ENCODE assay signal across 8 cellular contexts in the genomic region with DNA sequence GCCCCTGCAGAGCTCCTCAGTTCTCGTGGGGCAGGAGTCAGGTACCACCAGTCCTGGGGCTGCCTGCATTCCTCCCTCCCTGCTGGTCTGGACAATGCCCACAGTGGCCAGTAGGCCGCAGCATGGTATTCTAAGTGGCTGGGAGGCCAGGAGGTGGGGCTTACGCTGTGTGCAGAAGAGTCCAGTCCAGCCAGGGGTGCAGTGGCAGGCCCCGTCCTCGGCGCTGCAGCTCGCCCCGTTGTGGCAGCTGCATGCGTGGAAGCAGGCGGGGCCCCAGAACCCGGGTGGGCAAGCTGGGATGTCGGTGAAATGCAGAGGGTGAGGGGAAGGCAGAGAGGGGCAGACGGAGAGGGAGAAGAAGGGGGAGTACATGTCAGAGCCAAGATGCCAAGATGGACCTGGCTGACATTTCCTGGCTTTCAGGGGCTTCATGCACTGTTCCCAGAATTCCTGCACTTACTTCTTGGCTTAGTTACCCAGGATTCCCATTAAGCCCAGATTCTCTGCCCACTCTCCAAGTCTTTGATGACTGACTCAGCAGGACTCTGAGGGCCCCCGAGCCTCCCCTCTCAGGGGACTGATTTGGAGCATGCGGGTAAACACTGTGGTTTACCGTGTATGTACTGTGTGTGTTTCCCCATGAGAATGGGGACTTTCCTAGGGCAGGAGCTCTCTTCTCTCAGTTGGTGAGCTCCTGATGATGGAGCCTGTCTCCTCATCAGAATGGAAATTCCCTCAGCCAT. TPM values are rescaled to one million over a fixed set of nuclear protein-coding genes. Genes with fewer than 3 reads are reported as not detected.
DNase-seq lines count a peak whose midpoint lies in the region; ATAC-seq and TF ChIP-seq lines count a peak whose summit lies in the region.

No MANE protein-coding gene starts in this region.

- H3K4me1 ChIP-seq in H9 (ENCODE audit: insufficient read depth, low read length): peaks cover 2% of the 10 kb centered on the region; the same call in 1 of the 2 replicates
- peaks cover 22% of the 10 kb centered on the region for H3K4me1 ChIP-seq in left ventricle myocardium inferior

- POLR2A ChIA-PET in activated naive CD8-positive, alpha-beta T cell treated with anti-CD3 and anti-CD28 coated beads, Interleukin-2, amount 10 ng/mL, durations not matched to agents 7 days and 5 days (lab: Charles Lee): no interaction called here

- DNase-seq in Right ventricle myocardium inferior (ENCODE audit: missing footprints): no peak
- no peak for DNase-seq in cardiac septum (ENCODE audit: low spot score)
- peak; percentile 85 for DNase-seq in H9
- peak; percentile 58 for DNase-seq in NCI-H1092 (lab: John Stamatoyannopoulos, UW)
- no peak for DNase-seq in activated naive CD8-positive, alpha-beta T cell treated with anti-CD3 and anti-CD28 coated beads, Interleukin-2, amount 10 ng/mL, durations not matched to agents 7 days and 5 days
- DNase-seq in left ventricle myocardium inferior: peak; percentile 38
- peak; percentile 80 for DNase-seq in retina

- TF ChIP-seq CTCF in H9 (conservative IDR thresholded peaks at IDR 0.05): peak; percentile 79
- peak; percentile 68 for TF ChIP-seq CTCF in left ventricle myocardium inferior (IDR thresholded peaks at IDR 0.05; ENCODE audit: borderline replicate concordance)

- no peaks in the 10 kb centered on the region for H3K9me3 Mint-ChIP-seq in H9
- H3K9me3 Mint-ChIP-seq in activated naive CD8-positive, alpha-beta T cell treated with anti-CD3 and anti-CD28 coated beads, Interleukin-2, amount 10 ng/mL, durations not matched to agents 7 days and 5 days: no peaks in the 10 kb centered on the region

- ATAC-seq in Right ventricle myocardium inferior (peak; percentile 86), GM21526 (IDR thresholded peaks at IDR 0.05; ENCODE audit: low FRiP score, unreplicated experiment) (no peak)
- ATAC-seq in activated naive CD8-positive, alpha-beta T cell treated with anti-CD3 and anti-CD28 coated beads, Interleukin-2, amount 10 ng/mL, durations not matched to agents 7 days and 5 days (ENCODE audit: low read depth): peak; percentile 34

- H2BK120ac ChIP-seq in H9 (ENCODE audit: low read depth, low read length, poor library complexity, severe bottlenecking): no peak overlapping the region

- H3K27me3 ChIP-seq in H9 (ENCODE audit: insufficient read depth, low read length): no peaks in the 10 kb centered on the region
- H3K27me3 ChIP-seq in left ventricle myocardium inferior (ENCODE audit: low read depth): no peaks in the 10 kb centered on the region

- H3K4me3 Mint-ChIP-seq in H9: no peak overlapping the region
- no peak overlapping the region for H3K4me3 Mint-ChIP-seq in activated naive CD8-positive, alpha-beta T cell treated with anti-CD3 and anti-CD28 coated beads, Interleukin-2, amount 10 ng/mL, durations not matched to agents 7 days and 5 days

- H3K23me2 ChIP-seq in H9 (ENCODE audit: insufficient read length, low read depth, low read length, poor library complexity, severe bottlenecking): no peaks in the 10 kb centered on the region

- no peak overlapping the region for H2BK20ac ChIP-seq in H9 (ENCODE audit: low read depth, low read length, poor library complexity, severe bottlenecking)

- no CpG with 5 or more reads among the region's 16 CpGs for WGBS in H9 (ENCODE audit: extremely low coverage, insufficient read length, low lambda C conversion rate)

- H3K27ac ChIP-seq in H9 (ENCODE audit: insufficient read length, low read depth, low read length): no peak overlapping the region
- no peak overlapping the region for H3K27ac ChIP-seq in left ventricle myocardium inferior (replicated peaks)

- H3K36me3 Mint-ChIP-seq in H9 (ENCODE audit: insufficient read depth in 1 of 3, low read depth in 3 of 3): no peaks in the 10 kb centered on the region
- H3K36me3 Mint-ChIP-seq in activated naive CD8-positive, alpha-beta T cell treated with anti-CD3 and anti-CD28 coated beads, Interleukin-2, amount 10 ng/mL, durations not matched to agents 7 days and 5 days: no peaks in the 10 kb centered on the region

- no peak overlapping the region for H4K91ac ChIP-seq in H9 (ENCODE audit: insufficient read length, low read depth, low read length)

- no peak overlapping the region for H3T11ph ChIP-seq in H9 (ENCODE audit: low read length)

- peak overlapping the region in 1 of 3 experiments; percentile 18; a peak in 1 of 7 replicates for H3K27ac Mint-ChIP-seq in H9
- H3K27ac Mint-ChIP-seq in activated naive CD8-positive, alpha-beta T cell treated with anti-CD3 and anti-CD28 coated beads, Interleukin-2, amount 10 ng/mL, durations not matched to agents 7 days and 5 days: no peak overlapping the region

- H4K20me1 ChIP-seq in H9 (ENCODE audit: control insufficient read depth, insufficient read depth, insufficient read length): no peaks in the 10 kb centered on the region

- H3K27me3 Mint-ChIP-seq in H9 (ENCODE audit: low read depth): no peaks in the 10 kb centered on the region
- H3K27me3 Mint-ChIP-seq in activated naive CD8-positive, alpha-beta T cell treated with anti-CD3 and anti-CD28 coated beads, Interleukin-2, amount 10 ng/mL, durations not matched to agents 7 days and 5 days: no peaks in the 10 kb centered on the region

- no peak overlapping the region for H4K8ac ChIP-seq in H9 (replicated peaks; ENCODE audit: insufficient read length, low read depth, low read length)

- H3K14ac ChIP-seq in H9 (ENCODE audit: insufficient read depth, low read length): no peak overlapping the region

- H3K18ac ChIP-seq in H9 (ENCODE audit: insufficient read length, low read depth, low read length): no peak overlapping the region

- H3K56ac ChIP-seq in H9 (ENCODE audit: insufficient read length, low read depth, low read length): no peak overlapping the region

- no peak overlapping the region for H2BK15ac ChIP-seq in H9 (ENCODE audit: low read depth, low read length)

- H3K23ac ChIP-seq in H9 (ENCODE audit: insufficient read length, low read depth, low read length): no peak overlapping the region

- H2BK5ac ChIP-seq in H9 (ENCODE audit: insufficient read length, low read length): no peak overlapping the region

- no peak overlapping the region for H3K4me3 ChIP-seq in left ventricle myocardium inferior

- H2AK5ac ChIP-seq in H9 (ENCODE audit: insufficient read length, low read length): no peak overlapping the region

- H3K36me3 ChIP-seq in left ventricle myocardium inferior: peaks cover 12% of the 10 kb centered on the region

- H3K4ac ChIP-seq in H9 (ENCODE audit: low read depth, low read length): no peak overlapping the region

- H3K79me2 ChIP-seq in H9 (ENCODE audit: insufficient read depth, low read length): no peaks in the 10 kb centered on the region

- intact Hi-C loops in Right ventricle myocardium inferior (cut with DNase I) (loop anchor here (5.0 kb wide), 2 partner anchors 235 to 275 kb away; no protein-coding TSS in a partner anchor), cardiac septum (cut with DNase I) (loop anchor here (5.0 to 10.0 kb wide), 2 partner anchors 268 to 375 kb away; partner anchors contain the start of gene DIS3L), left ventricle myocardium inferior (cut with micrococcal nuclease) (no loop called here)

- no peak overlapping the region for H3K4me2 ChIP-seq in H9 (ENCODE audit: insufficient read depth, insufficient read length, low read length)

- no peak overlapping the region for H3K9ac ChIP-seq in H9 (ENCODE audit: extremely low read depth, insufficient read length, low read length)

- H4K5ac ChIP-seq in H9 (ENCODE audit: insufficient read length, low read depth, low read length): no peak overlapping the region

- no peak overlapping the region for H2AFZ ChIP-seq in H9 (ENCODE audit: low read length)

- no peaks in the 10 kb centered on the region for H3K79me1 ChIP-seq in H9 (ENCODE audit: insufficient read depth, low read depth, low read length, poor library complexity, severe bottlenecking)

- H2BK12ac ChIP-seq in H9 (ENCODE audit: insufficient read length, low read depth, low read length): no peak overlapping the region

- H3K4me1 Mint-ChIP-seq in H9: peaks cover 27 to 29% of the 10 kb centered on the region in 2 experiments
- H3K4me1 Mint-ChIP-seq in activated naive CD8-positive, alpha-beta T cell treated with anti-CD3 and anti-CD28 coated beads, Interleukin-2, amount 10 ng/mL, durations not matched to agents 7 days and 5 days: peaks cover 9% of the 10 kb centered on the region

- H3K9me3 ChIP-seq in H9 (ENCODE audit: control insufficient read depth, low read depth, low read length) (no peaks in the 10 kb centered on the region), left ventricle myocardium inferior (replicated peaks) (no peaks in the 10 kb centered on the region)

RNA-seq across cellular contexts. Expression of gene RAB11A, which starts 47.5 kb away (rescaled TPM):
- 161 TPM for total RNA-seq in Right ventricle myocardium inferior
- 147 TPM for total RNA-seq in cardiac septum
- 217 and 224 TPM in 2 replicates for total RNA-seq in H9 (2021)
- 100 to 1,000 TPM; 141 to 151 TPM for total RNA-seq in activated naive CD8-positive, alpha-beta T cell treated with anti-CD3 and anti-CD28 coated beads, Interleukin-2, amount 10 ng/mL, durations not matched to agents 7 days and 5 days
- total RNA-seq in left ventricle myocardium inferior: 146 TPM

Comparison
In these comparisons a context has a peak if more than half of its experiments do, and no peak if none do; other contexts are left out.
1. DNase-seq: peak in H9 (single experiment), NCI-H1092 (single experiment), left ventricle myocardium inferior (single experiment) and retina (single experiment); none in Right ventricle myocardium inferior (single experiment), cardiac septum (single experiment) and activated naive CD8-positive, alpha-beta T cell treated with anti-CD3 and anti-CD28 coated beads, Interleukin-2, amount 10 ng/mL, durations not matched to agents 7 days and 5 days (single experiment).